ENCODE assay signal across 8 cellular contexts in the genomic region with DNA sequence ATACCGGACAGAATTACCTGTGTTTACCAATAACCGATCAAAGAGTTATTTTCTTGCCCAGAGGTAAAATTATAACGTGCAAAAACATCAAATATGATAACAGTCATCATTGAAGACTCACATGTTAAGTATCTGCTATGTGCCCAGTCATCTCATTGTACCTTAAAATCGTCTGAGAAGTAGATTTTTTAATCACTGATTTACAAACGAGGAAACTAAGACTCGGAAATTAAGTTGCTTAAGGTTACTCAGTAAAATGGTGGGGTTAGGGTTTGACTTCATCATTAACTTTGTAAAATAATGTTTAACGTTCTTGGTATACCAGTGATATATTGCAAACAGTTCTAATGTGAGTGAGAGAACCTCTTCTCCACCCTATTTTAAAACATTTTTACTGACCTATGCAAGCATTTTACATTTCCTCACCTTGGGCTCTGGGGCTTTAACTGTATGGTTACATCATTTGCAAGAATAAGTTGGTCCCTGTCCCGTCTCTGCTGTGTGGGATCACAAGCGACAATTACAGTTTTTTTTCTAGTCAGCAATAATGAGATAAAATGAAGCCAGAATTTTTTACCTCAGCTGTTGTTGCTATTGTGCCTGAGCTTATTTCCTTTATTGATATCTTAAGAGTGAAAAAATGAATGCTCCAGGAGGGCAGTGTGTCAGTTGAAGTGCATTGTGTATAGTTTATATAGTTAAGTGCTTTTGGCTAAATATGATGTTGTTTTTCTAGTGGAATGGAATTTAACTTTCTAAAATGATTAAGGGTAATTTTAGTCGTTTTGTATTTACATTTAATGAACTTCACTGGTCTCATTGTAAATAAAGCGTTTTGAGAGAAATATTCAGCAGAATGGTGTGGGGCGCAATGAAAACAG. TPM values are rescaled to one million over a fixed set of nuclear protein-coding genes. Genes with fewer than 3 reads are reported as not detected.
DNase-seq lines count a peak whose midpoint lies in the region; ATAC-seq and TF ChIP-seq lines count a peak whose summit lies in the region.

No MANE protein-coding gene starts in this region.

- H3K27ac ChIP-seq in left lung = peak overlapping the region; percentile 97 to 99
- H3K27ac ChIP-seq in tibial nerve = peak overlapping the region; percentile 95 to 97 (median 96)

- no peak for TF ChIP-seq POLR2A in tibial nerve (IDR thresholded peaks at IDR 0.05)

- intact Hi-C loops in left lung (cut with DNase I) = no loop called here

- H3K9me3 ChIP-seq in adipocyte (ENCODE audit: control insufficient read depth, low read length) (no peaks in the 10 kb centered on the region), left lung (no peaks in the 10 kb centered on the region), tibial nerve (no peaks in the 10 kb centered on the region)

- no peak for ATAC-seq in left lung
- no peak for ATAC-seq in HG03378 (IDR thresholded peaks at IDR 0.05; ENCODE audit: unreplicated experiment)

- H3K9ac ChIP-seq in adipocyte (ENCODE audit: low read length) = peak overlapping the region; percentile 98

- no peaks in the 10 kb centered on the region for H3K36me3 ChIP-seq in adipocyte (ENCODE audit: control insufficient read depth, insufficient read depth, low read length, severe bottlenecking)
- H3K36me3 ChIP-seq in left lung = no peaks in the 10 kb centered on the region
- no peaks in the 10 kb centered on the region for H3K36me3 ChIP-seq in tibial nerve

- TF ChIP-seq CTCF in AG09309 (IDR thresholded peaks at IDR 0.05; ENCODE audit: control insufficient read depth, insufficient read depth, low read depth, low read length, missing control alignments) = no peak
- TF ChIP-seq CTCF in left lung (IDR thresholded peaks at IDR 0.05) = no peak
- no peak for TF ChIP-seq CTCF in tibial nerve (IDR thresholded peaks at IDR 0.05)
- TF ChIP-seq CTCF in GM13977 (IDR thresholded peaks at IDR 0.05; ENCODE audit: extremely low read depth, insufficient read depth, missing control alignments) = no peak

- peak overlapping the region; percentile 61 for H3K4me3 ChIP-seq in AG09309 (ENCODE audit: control insufficient read depth, low read depth, low read length)
- peak overlapping the region; percentile 98 for H3K4me3 ChIP-seq in adipocyte (ENCODE audit: low read length)
- H3K4me3 ChIP-seq in left lung = peak overlapping the region; percentile 57 to 63
- H3K4me3 ChIP-seq in tibial nerve = peak overlapping the region; percentile 76 to 79 (median 78)

- H3K4me1 ChIP-seq in adipocyte (ENCODE audit: control insufficient read depth, insufficient read depth, low read length) (peaks cover 25% of the 10 kb centered on the region), left lung (peaks cover 0 to 40% of the 10 kb centered on the region in 2 donors), tibial nerve (peaks cover 0 to 35% (median 7%) of the 10 kb centered on the region in 4 donors)

- DNase-seq in AG09309 (ENCODE audit: low read depth) = no peak
- DNase-seq in HT-29 (ENCODE audit: low spot score) = peak; percentile 31
- DNase-seq in adipocyte (ENCODE audit: low read depth) = peak; percentile 44
- no peak for DNase-seq in left lung
- DNase-seq in tibial nerve (ENCODE audit: low spot score in 2 of 2) = no peak
- no peak for DNase-seq in GM13977 (ENCODE audit: low spot score)
- DNase-seq in dedifferentiated amniotic fluid mesenchymal stem cell (ENCODE audit: extremely low spot score) = no peak

- in situ Hi-C loops in GM13977 (cut with MboI; ENCODE audit: low pct_unique_long_range_greater_than_20kb, low sequenced_read_pairs, unreplicated experiment) = no loop called here

- no peaks in the 10 kb centered on the region for H3K27me3 ChIP-seq in adipocyte (replicated peaks; ENCODE audit: control insufficient read depth, insufficient read depth, low read length)
- no peaks in the 10 kb centered on the region for H3K27me3 ChIP-seq in left lung
- H3K27me3 ChIP-seq in tibial nerve = no peaks in the 10 kb centered on the region

- TF ChIP-seq EP300 in tibial nerve (IDR thresholded peaks at IDR 0.05) = no peak

- 12 to 13% methylated on average over 12 of the region's 12 CpGs for WGBS in tibial nerve, 2 donors

RNA-seq across cellular contexts. Expression of a gene that starts 2.7 kb away (rescaled TPM):
- 6.7 and 8.0 TPM in 2 replicates for total RNA-seq in HT-29 (2014; rRNA removed; shearing (Covaris generic))
- total RNA-seq in left lung (10 to 100 TPM; 26.2 to 29.3 TPM), tibial nerve (10 to 100 TPM; 16.2 to 27.6 (median 24.8) TPM)

RNA-seq across cellular contexts. Expression of a gene that starts 45.3 kb away (rescaled TPM):
- 33.8 and 39.5 TPM in 2 replicates for total RNA-seq in HT-29 (2014; rRNA removed; shearing (Covaris generic))
- total RNA-seq in left lung = 10 to 100 TPM; 38.1 to 53.1 TPM
- 10 to 100 TPM; 50.4 to 81.0 (median 66.3) TPM for total RNA-seq in tibial nerve

Comparison
In these comparisons a context has a peak if more than half of its experiments do, and no peak if none do; other contexts are left out.
1. DNase-seq: peak in HT-29 (single experiment) and adipocyte (single experiment); none in AG09309 (single experiment), left lung (0 of 2), tibial nerve (0 of 2), GM13977 (single experiment) and dedifferentiated amniotic fluid mesenchymal stem cell (single experiment).
2. Peak in every context shown above with its lines, with median percentiles within 50 percentile points of each other: H3K4me3 ChIP-seq.